35 cellular contexts compared by ENCODE assay signal in the genomic region with DNA sequence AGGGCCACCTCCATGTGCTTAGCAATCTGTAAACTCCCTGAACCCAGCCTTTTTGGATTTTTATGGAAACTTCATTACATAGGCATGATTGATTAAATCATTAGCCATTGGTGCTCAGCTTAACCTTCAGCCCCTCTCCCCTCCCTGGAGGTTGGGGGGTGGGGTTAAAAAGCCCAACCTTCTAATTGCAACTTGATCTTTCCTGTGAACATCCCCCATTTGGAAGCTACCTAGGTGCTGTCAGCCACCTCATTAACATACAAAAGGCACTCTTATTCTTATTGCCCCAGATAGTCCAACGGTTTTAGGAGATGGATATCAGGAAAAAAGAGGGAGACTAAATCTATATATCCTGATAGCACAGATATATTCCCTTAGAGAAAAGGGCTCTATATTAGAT.
"Had no signal": no experiment of that assay in that cellular context is flagged by ENCODE, and none has a peak within 500 bp of the region (broad histone marks: within the 10 kb centered on the region; RNA-seq: fewer than 3 reads in every experiment).

No MANE protein-coding gene starts in this region.

- DNase-seq: activated CD4-positive, alpha-beta memory T cell treated with anti-CD3 and anti-CD28 coated beads, Interleukin-2, amount 10 ng/mL, durations not matched to agents 7 days and 5 days; activated CD4-positive, alpha-beta T cell treated with anti-CD3 and anti-CD28 coated beads for 1 hour; activated CD4-positive, alpha-beta T cell treated with anti-CD3 and anti-CD28 coated beads for 36 hours; activated CD4-positive, alpha-beta T cell treated with anti-CD3 and anti-CD28 coated beads for 48 hours; activated CD4-positive, alpha-beta T cell treated with anti-CD3 and anti-CD28 coated beads, Interleukin-2, amount 10 ng/mL, durations not matched to agents 7 days and 5 days; activated CD4-positive, alpha-beta T cell treated with anti-CD3 and anti-CD28 coated beads, Interleukin-2, amount 50 U/mL, for 48 hours; activated CD4-positive, CD25-positive, alpha-beta regulatory T cell; activated CD8-positive, alpha-beta memory T cell treated with anti-CD3 and anti-CD28 coated beads for 24 hours; activated CD8-positive, alpha-beta memory T cell treated with anti-CD3 and anti-CD28 coated beads, Interleukin-2, amount 10 ng/mL, durations not matched to agents 7 days and 5 days; activated CD8-positive, alpha-beta memory T cell treated with anti-CD3 and anti-CD28 coated beads, Interleukin-2, amount 50 U/mL, for 48 hours; activated CD8-positive, alpha-beta T cell treated with anti-CD3 and anti-CD28 coated beads, Interleukin-2, amount 10 ng/mL, durations not matched to agents 7 days and 5 days; activated effector memory CD4-positive, alpha-beta T cell treated with Interleukin-2 at 50 U/mL for 16 hours; activated gamma-delta T cell; activated naive CD4-positive, alpha-beta T cell treated with anti-CD3 and anti-CD28 coated beads, Interleukin-2, amount 10 ng/mL, durations not matched to agents 7 days and 5 days; activated naive CD4-positive, alpha-beta T cell treated with Interleukin-2 at 50 U/mL for 16 hours; activated naive CD8-positive, alpha-beta T cell treated with anti-CD3 and anti-CD28 coated beads, Interleukin-2, amount 10 ng/mL, durations not matched to agents 7 days and 5 days; activated naive CD8-positive, alpha-beta T cell treated with anti-CD3 and anti-CD28 coated beads, Interleukin-2, amount 50 U/mL, for 24 hours; activated T-cell treated with anti-CD3 and anti-CD28 coated beads, Interleukin-2, amount 50 U/mL, for 24 hours; activated T-cell treated with anti-CD3 and anti-CD28 coated beads, Interleukin-2, amount 50 U/mL, for 48 hours; amygdala; anterior cingulate cortex; caudate nucleus; cerebellar nuclear complex; T-helper 2 cell; T-helper 9 cell had no signal

- H3K4me3 Mint-ChIP-seq: activated CD4-positive, alpha-beta memory T cell treated with anti-CD3 and anti-CD28 coated beads, Interleukin-2, amount 10 ng/mL, durations not matched to agents 7 days and 5 days; activated CD4-positive, alpha-beta T cell treated with anti-CD3 and anti-CD28 coated beads for 36 hours; activated CD4-positive, alpha-beta T cell treated with anti-CD3 and anti-CD28 coated beads, Interleukin-2, amount 10 ng/mL, durations not matched to agents 7 days and 5 days; activated CD8-positive, alpha-beta memory T cell treated with anti-CD3 and anti-CD28 coated beads, Interleukin-2, amount 10 ng/mL, durations not matched to agents 7 days and 5 days; activated CD8-positive, alpha-beta T cell treated with anti-CD3 and anti-CD28 coated beads, Interleukin-2, amount 10 ng/mL, durations not matched to agents 7 days and 5 days; activated naive CD4-positive, alpha-beta T cell treated with anti-CD3 and anti-CD28 coated beads, Interleukin-2, amount 10 ng/mL, durations not matched to agents 7 days and 5 days; activated naive CD4-positive, alpha-beta T cell treated with anti-CD3 and anti-CD28 coated beads, Interleukin-2, amount 50 U/mL, for 24 hours; activated naive CD8-positive, alpha-beta T cell; activated naive CD8-positive, alpha-beta T cell treated with anti-CD3 and anti-CD28 coated beads, Interleukin-2, amount 10 ng/mL, durations not matched to agents 7 days and 5 days; activated naive CD8-positive, alpha-beta T cell treated with anti-CD3 and anti-CD28 coated beads, Interleukin-2, amount 50 U/mL, for 24 hours; activated T-cell treated with anti-CD3 and anti-CD28 coated beads, Interleukin-2, amount 50 U/mL, for 24 hours; brain; central memory CD8-positive, alpha-beta T cell; T-helper 1 cell treated with Interleukin-12 subunit alpha and Interleukin-12 subunit beta and Interleukin-4 antibody, amounts not matched to agents 30 μg/mL and 1 μg/mL, for 36 hours; T-helper 2 cell treated with Interferon-gamma antibody and Interleukin-4, amounts not matched to agents 5 μg/mL and 100 μg/mL, for 36 hours had no signal

- H3K27me3 Mint-ChIP-seq: activated CD4-positive, alpha-beta memory T cell treated with anti-CD3 and anti-CD28 coated beads, Interleukin-2, amount 10 ng/mL, durations not matched to agents 7 days and 5 days; activated CD4-positive, alpha-beta T cell treated with anti-CD3 and anti-CD28 coated beads, Interleukin-2, amount 10 ng/mL, durations not matched to agents 7 days and 5 days; activated CD8-positive, alpha-beta memory T cell treated with anti-CD3 and anti-CD28 coated beads, Interleukin-2, amount 10 ng/mL, durations not matched to agents 7 days and 5 days; activated naive CD4-positive, alpha-beta T cell treated with anti-CD3 and anti-CD28 coated beads, Interleukin-2, amount 10 ng/mL, durations not matched to agents 7 days and 5 days; activated naive CD8-positive, alpha-beta T cell treated with anti-CD3 and anti-CD28 coated beads, Interleukin-2, amount 10 ng/mL, durations not matched to agents 7 days and 5 days; activated naive CD8-positive, alpha-beta T cell treated with anti-CD3 and anti-CD28 coated beads, Interleukin-2, amount 50 U/mL, for 24 hours; activated T-cell treated with anti-CD3 and anti-CD28 coated beads, Interleukin-2, amount 50 U/mL, for 24 hours had no signal

- H3K36me3 Mint-ChIP-seq: activated CD8-positive, alpha-beta memory T cell treated with anti-CD3 and anti-CD28 coated beads, Interleukin-2, amount 10 ng/mL, durations not matched to agents 7 days and 5 days; activated naive CD4-positive, alpha-beta T cell treated with anti-CD3 and anti-CD28 coated beads, Interleukin-2, amount 10 ng/mL, durations not matched to agents 7 days and 5 days; activated naive CD4-positive, alpha-beta T cell treated with anti-CD3 and anti-CD28 coated beads, Interleukin-2, amount 50 U/mL, for 24 hours; activated naive CD8-positive, alpha-beta T cell; activated naive CD8-positive, alpha-beta T cell treated with anti-CD3 and anti-CD28 coated beads, Interleukin-2, amount 10 ng/mL, durations not matched to agents 7 days and 5 days; brain had no signal

- H3K27ac ChIP-seq: ascending aorta, cardiac muscle cell had no signal

- H3K36me3 ChIP-seq: ascending aorta, cardiac muscle cell had no signal

- H3K4me1 ChIP-seq: ascending aorta had no signal

- H3K4me1 Mint-ChIP-seq: activated CD4-positive, alpha-beta memory T cell treated with anti-CD3 and anti-CD28 coated beads, Interleukin-2, amount 10 ng/mL, durations not matched to agents 7 days and 5 days; activated CD4-positive, alpha-beta T cell treated with anti-CD3 and anti-CD28 coated beads for 36 hours; activated CD4-positive, alpha-beta T cell treated with anti-CD3 and anti-CD28 coated beads, Interleukin-2, amount 10 ng/mL, durations not matched to agents 7 days and 5 days; activated CD8-positive, alpha-beta memory T cell treated with anti-CD3 and anti-CD28 coated beads, Interleukin-2, amount 10 ng/mL, durations not matched to agents 7 days and 5 days; activated naive CD4-positive, alpha-beta T cell treated with anti-CD3 and anti-CD28 coated beads, Interleukin-2, amount 10 ng/mL, durations not matched to agents 7 days and 5 days; activated naive CD4-positive, alpha-beta T cell treated with anti-CD3 and anti-CD28 coated beads, Interleukin-2, amount 50 U/mL, for 24 hours; activated naive CD8-positive, alpha-beta T cell treated with anti-CD3 and anti-CD28 coated beads, Interleukin-2, amount 10 ng/mL, durations not matched to agents 7 days and 5 days; activated naive CD8-positive, alpha-beta T cell treated with anti-CD3 and anti-CD28 coated beads, Interleukin-2, amount 50 U/mL, for 24 hours; brain; central memory CD8-positive, alpha-beta T cell had no signal

- H3K27ac Mint-ChIP-seq: activated CD4-positive, alpha-beta memory T cell treated with anti-CD3 and anti-CD28 coated beads, Interleukin-2, amount 10 ng/mL, durations not matched to agents 7 days and 5 days; activated CD4-positive, alpha-beta T cell treated with anti-CD3 and anti-CD28 coated beads for 36 hours; activated CD4-positive, alpha-beta T cell treated with anti-CD3 and anti-CD28 coated beads, Interleukin-2, amount 10 ng/mL, durations not matched to agents 7 days and 5 days; activated CD8-positive, alpha-beta memory T cell treated with anti-CD3 and anti-CD28 coated beads, Interleukin-2, amount 10 ng/mL, durations not matched to agents 7 days and 5 days; activated CD8-positive, alpha-beta T cell treated with anti-CD3 and anti-CD28 coated beads, Interleukin-2, amount 10 ng/mL, durations not matched to agents 7 days and 5 days; activated naive CD4-positive, alpha-beta T cell treated with anti-CD3 and anti-CD28 coated beads, Interleukin-2, amount 10 ng/mL, durations not matched to agents 7 days and 5 days; activated naive CD4-positive, alpha-beta T cell treated with anti-CD3 and anti-CD28 coated beads, Interleukin-2, amount 50 U/mL, for 24 hours; activated naive CD8-positive, alpha-beta T cell; activated naive CD8-positive, alpha-beta T cell treated with anti-CD3 and anti-CD28 coated beads, Interleukin-2, amount 10 ng/mL, durations not matched to agents 7 days and 5 days; activated naive CD8-positive, alpha-beta T cell treated with anti-CD3 and anti-CD28 coated beads, Interleukin-2, amount 50 U/mL, for 24 hours; activated T-cell treated with anti-CD3 and anti-CD28 coated beads, Interleukin-2, amount 50 U/mL, for 24 hours; activated T-helper 2 cell treated with anti-CD3 and anti-CD28 coated beads, Interferon-gamma antibody, Interleukin-2, Interleukin-4, amounts not matched to agents 10 μg/mL and 5 μg/mL and 100 μg/mL, durations not matched to agents 14 hours and 24 hours and 36 hours; brain; T-helper 1 cell treated with Interleukin-12 subunit alpha and Interleukin-12 subunit beta and Interleukin-4 antibody, amounts not matched to agents 30 μg/mL and 1 μg/mL, for 36 hours; T-helper 2 cell treated with Interferon-gamma antibody and Interleukin-4, amounts not matched to agents 5 μg/mL and 100 μg/mL, for 36 hours had no signal

- ATAC-seq: activated CD4-positive, alpha-beta T cell treated with anti-CD3 and anti-CD28 coated beads for 36 hours; activated CD4-positive, CD25-positive, alpha-beta regulatory T cell treated with anti-CD3 and anti-CD28 coated beads, Interleukin-2, amount 50 U/mL, for 24 hours; activated CD8-positive, alpha-beta memory T cell treated with anti-CD3 and anti-CD28 coated beads, Interleukin-2, amount 10 ng/mL, durations not matched to agents 7 days and 5 days; activated CD8-positive, alpha-beta T cell treated with anti-CD3 and anti-CD28 coated beads, Interleukin-2, amount 10 ng/mL, durations not matched to agents 7 days and 5 days; activated naive CD8-positive, alpha-beta T cell treated with anti-CD3 and anti-CD28 coated beads, Interleukin-2, amount 50 U/mL, for 24 hours had no signal

- H3K27me3 ChIP-seq: ascending aorta, cardiac muscle cell had no signal

- H3K4me3 ChIP-seq: ascending aorta, cardiac muscle cell had no signal
